Comparison of ENCODE assay signal across 8 cellular contexts in the genomic region with DNA sequence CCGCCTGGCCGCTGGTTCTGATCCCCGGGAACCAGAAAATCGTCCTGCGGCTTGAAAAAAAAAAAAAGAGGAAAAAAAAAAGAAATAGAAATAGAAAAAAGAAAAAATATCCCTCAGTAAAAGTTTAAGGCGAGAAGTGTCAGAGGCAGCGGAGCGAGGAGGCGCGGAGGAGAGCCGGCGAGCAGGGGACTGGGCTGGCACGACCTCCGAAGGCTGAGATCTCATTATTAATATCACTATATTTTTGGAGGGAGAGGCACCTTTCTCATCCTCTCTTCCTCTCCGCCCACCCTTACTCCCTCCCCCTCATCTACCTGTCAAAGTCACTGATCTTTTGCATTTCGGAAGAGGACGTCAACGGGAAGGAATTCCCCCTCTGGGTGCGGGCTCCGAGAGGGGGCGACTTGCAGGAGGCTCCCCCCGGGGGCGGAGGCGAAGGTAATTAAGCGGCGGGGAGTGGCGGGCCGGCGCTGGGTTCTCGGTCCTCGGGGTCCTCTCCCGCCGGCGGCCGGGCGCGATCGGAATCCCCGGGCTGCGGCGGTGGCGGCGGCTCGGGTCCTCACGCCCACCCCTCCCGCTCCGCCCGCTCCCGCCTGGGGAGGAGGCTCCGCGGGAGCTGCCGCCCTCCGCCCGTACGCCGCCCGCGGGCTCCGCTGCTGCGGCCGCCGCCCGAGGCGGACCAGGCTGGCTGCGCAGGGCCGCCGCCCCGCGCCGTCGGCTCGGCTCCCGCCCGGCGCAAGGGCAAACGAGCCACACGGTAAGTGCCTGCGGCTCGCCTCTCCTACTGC. TPM values are rescaled to one million over a fixed set of nuclear protein-coding genes. Genes with fewer than 3 reads are reported as not detected.
A peak's percentile ranks its signal among the peaks of the same experiment; 100 is the strongest.
DNase-seq lines count a peak whose midpoint lies in the region; ATAC-seq and TF ChIP-seq lines count a peak whose summit lies in the region.

NTNG1 (plus strand) TSS at position 337 of the 788 bp plus-strand sequence.

- DNase-seq in DMS53 (lab: John Stamatoyannopoulos, UW) (peak; percentile 64), DMS53 treated with DMSO at 0.1 percent for 48 hours (lab: John Stamatoyannopoulos, UW; ENCODE audit: unreplicated experiment) (no peak), esophagus squamous epithelium (lab: John Stamatoyannopoulos, UW) (no peak), NCI-H2029 (lab: John Stamatoyannopoulos, UW) (no peak), HPDE6-E6E7 (ENCODE audit: extremely low spot score) (no peak)
- DNase-seq in naive thymus-derived CD4-positive, alpha-beta T cell: peak in 3 of 9 donors; percentile 6 to 33 (median 22)

- H3K36me3 Mint-ChIP-seq in naive thymus-derived CD4-positive, alpha-beta T cell: no peaks in the 10 kb centered on the region

- ATAC-seq in HG03066 (IDR thresholded peaks at IDR 0.05; ENCODE audit: low read depth, unreplicated experiment): peak; percentile 26
- ATAC-seq in naive thymus-derived CD4-positive, alpha-beta T cell: peak; percentile 52

- H3K4me3 ChIP-seq in WI38 (ENCODE audit: low read depth, low read length) (peak within 1 kb of the TSS; percentile 59), esophagus squamous epithelium (peak within 1 kb of the TSS; percentile 28 to 75 (median 50))
- peak within 1 kb of the TSS; percentile 51 for H3K4me3 ChIP-seq in naive thymus-derived CD4-positive, alpha-beta T cell (ENCODE audit: low read length)

- no peaks in the 10 kb centered on the region for H3K9me3 ChIP-seq in esophagus squamous epithelium
- H3K9me3 ChIP-seq in naive thymus-derived CD4-positive, alpha-beta T cell (ENCODE audit: control insufficient read depth in 2 of 3, low read length in 3 of 3): no peaks in the 10 kb centered on the region

- no peak for TF ChIP-seq POLR2A in esophagus squamous epithelium (IDR thresholded peaks at IDR 0.05)

- H3K4me1 Mint-ChIP-seq in naive thymus-derived CD4-positive, alpha-beta T cell: peaks cover 14 to 27% (median 25%) of the 10 kb centered on the region in 7 donors

- peak within 1 kb of the TSS; percentile 74 to 95 (median 86) for H3K4me3 Mint-ChIP-seq in naive thymus-derived CD4-positive, alpha-beta T cell

- no peak for TF ChIP-seq CTCF in WI38 (IDR thresholded peaks at IDR 0.05; ENCODE audit: low read depth, low read length)
- no peak for TF ChIP-seq CTCF in esophagus squamous epithelium (IDR thresholded peaks at IDR 0.05)

- WGBS in esophagus squamous epithelium, 2 donors: 1 to 2% methylated on average over 13 to 20 of the region's 79 CpGs

- CTCF ChIA-PET in naive thymus-derived CD4-positive, alpha-beta T cell (lab: Charles Lee): no interaction called here

- H3K27ac ChIP-seq in esophagus squamous epithelium: no peak within 1 kb of the TSS
- H3K27ac ChIP-seq in naive thymus-derived CD4-positive, alpha-beta T cell (ENCODE audit: low read depth, low read length): no peak within 1 kb of the TSS

- H3K4me1 ChIP-seq in esophagus squamous epithelium: peaks cover 10 to 26% (median 17%) of the 10 kb centered on the region in 3 donors
- H3K4me1 ChIP-seq in naive thymus-derived CD4-positive, alpha-beta T cell (ENCODE audit: control insufficient read depth in 2 of 2, insufficient read depth in 2 of 2, low read length in 2 of 2): peaks cover 3 to 4% of the 10 kb centered on the region in 2 donors

- intact Hi-C loops in esophagus squamous epithelium (cut with DNase I): no loop called here
- intact Hi-C loops in naive thymus-derived CD4-positive, alpha-beta T cell (cut with micrococcal nuclease): no loop called here

- peaks cover 0 to 2% (median 0%) of the 10 kb centered on the region in 11 donors for H3K9me3 Mint-ChIP-seq in naive thymus-derived CD4-positive, alpha-beta T cell

- peaks cover 66 to 82% (median 76%) of the 10 kb centered on the region in 5 donors for H3K27me3 Mint-ChIP-seq in naive thymus-derived CD4-positive, alpha-beta T cell

- peaks cover 0 to 66% (median 2%) of the 10 kb centered on the region in 4 donors for H3K27me3 ChIP-seq in esophagus squamous epithelium
- peaks cover 2 to 3% of the 10 kb centered on the region in 2 donors for H3K27me3 ChIP-seq in naive thymus-derived CD4-positive, alpha-beta T cell (ENCODE audit: control insufficient read depth in 2 of 2, insufficient read depth in 2 of 2, low read length in 2 of 2)

- peak within 1 kb of the TSS in 1 of 9 donors; percentile 48 for H3K27ac Mint-ChIP-seq in naive thymus-derived CD4-positive, alpha-beta T cell

- H3K36me3 ChIP-seq in esophagus squamous epithelium: no peaks in the 10 kb centered on the region
- no peaks in the 10 kb centered on the region for H3K36me3 ChIP-seq in naive thymus-derived CD4-positive, alpha-beta T cell (ENCODE audit: control insufficient read depth in 2 of 3, insufficient read depth in 3 of 3, low read length in 3 of 3)

- POLR2A ChIA-PET in naive thymus-derived CD4-positive, alpha-beta T cell (lab: Charles Lee): no interaction called here

RNA-seq across cellular contexts. Expression of gene NTNG1, which starts in this region (rescaled TPM):
- total RNA-seq in esophagus squamous epithelium: 1 to 10 TPM in 1 of 4 donors, under 1 TPM in 1, not detected in 2; 0.41 to 1.3 TPM
- not detected for total RNA-seq in naive thymus-derived CD4-positive, alpha-beta T cell
- polyA plus RNA-seq in naive thymus-derived CD4-positive, alpha-beta T cell: not detected

Comparison
In these comparisons a context has a peak if more than half of its experiments do, and no peak if none do; other contexts are left out.
1. Peak in ATAC-seq and H3K4me3 ChIP-seq in naive thymus-derived CD4-positive, alpha-beta T cell; RNA of the gene not detected or under 1 TPM.